10 cellular contexts compared by ENCODE assay signal in the genomic region with DNA sequence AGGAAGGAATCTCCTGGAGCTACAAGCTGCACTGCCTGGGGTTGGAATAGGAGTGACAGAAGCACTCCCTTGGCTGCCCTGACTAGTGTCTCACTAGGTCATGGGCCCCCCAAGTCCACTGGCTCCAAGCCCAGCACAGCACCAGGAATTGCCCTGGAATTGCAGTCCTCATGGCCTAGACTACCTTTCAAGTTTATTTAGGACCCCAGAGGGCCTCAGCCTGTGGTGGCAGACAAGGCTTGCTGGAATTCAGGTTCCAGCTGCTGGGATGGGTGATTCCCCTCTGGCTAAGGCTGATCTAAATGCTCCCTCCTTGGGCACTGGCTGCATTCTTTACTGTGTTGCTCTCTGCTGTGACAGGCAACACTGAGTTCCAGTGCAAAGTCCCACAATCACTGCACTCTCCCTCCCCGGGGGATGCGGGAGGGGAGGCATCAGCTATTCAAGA. TPM values are rescaled to one million over a fixed set of nuclear protein-coding genes. Genes with fewer than 3 reads are reported as not detected.
A peak's percentile ranks its signal among the peaks of the same experiment; 100 is the strongest.
DNase-seq lines count a peak whose midpoint lies in the region; TF ChIP-seq lines count a peak whose summit lies in the region.
"Had no signal": no experiment of that assay in that cellular context is flagged by ENCODE, and none has a peak within 500 bp of the region (broad histone marks: within the 10 kb centered on the region; RNA-seq: fewer than 3 reads in every experiment).

No MANE protein-coding gene starts in this region.

- H3K4me3 ChIP-seq in mucosa of rectum (ENCODE audit: low read length in 2 of 2) (peak overlapping the region in 1 of 2 donors; percentile 13), OCI-LY7 (ENCODE audit: low read depth, low read length, poor library complexity, severe bottlenecking) (no peak overlapping the region)

- peaks cover 38% of the 10 kb centered on the region for H3K36me3 Mint-ChIP-seq in type B pancreatic cell

- peaks cover 35 to 37% of the 10 kb centered on the region in 2 donors for H3K36me3 ChIP-seq in mucosa of rectum (ENCODE audit: control insufficient read depth in 2 of 2, insufficient read depth in 2 of 2, low read length in 2 of 2)
- H3K36me3 ChIP-seq in OCI-LY7 (ENCODE audit: insufficient read depth, low read length) = no peaks in the 10 kb centered on the region; the same call in 1 of the 2 replicates

- no peaks in the 10 kb centered on the region for H4K20me1 ChIP-seq in OCI-LY7 (ENCODE audit: insufficient read depth, low read length)

- H3K27ac Mint-ChIP-seq in type B pancreatic cell = peak overlapping the region; percentile 24
- H3K27ac Mint-ChIP-seq: dendritic cell treated with granulocyte-macrophage colony-stimulating factor and Interleukin-4, amounts not matched to agents 40 ng/mL and 50 ng/mL, for 4 days had no signal

- no peaks in the 10 kb centered on the region for H3K27me3 ChIP-seq in mucosa of rectum (ENCODE audit: control insufficient read depth in 2 of 2, insufficient read depth in 2 of 2, low read length in 2 of 2)

- intact Hi-C loops in OCI-LY7 (cut with micrococcal nuclease; ENCODE audit: unreplicated experiment) = no loop called here

- BruUV-seq in OCI-LY7 (replicated peaks; lab: Mats Ljungman, UMichigan) = no TSS peak

- no peaks in the 10 kb centered on the region for H3K79me2 ChIP-seq in OCI-LY7 (ENCODE audit: insufficient read depth, low read depth, low read length)

- TF ChIP-seq CTCF in type B pancreatic cell (conservative IDR thresholded peaks at IDR 0.05) (no peak), OCI-LY7 (conservative IDR thresholded peaks at IDR 0.05; ENCODE audit: low read length) (no peak)

- peak overlapping the region; percentile 53 for H3K27ac ChIP-seq in epithelial cell of prostate
- peak overlapping the region; percentile 81 to 93 for H3K27ac ChIP-seq in mucosa of rectum (ENCODE audit: low read depth in 2 of 2, low read length in 2 of 2)
- H3K27ac ChIP-seq in OCI-LY7 (ENCODE audit: low read depth, low read length, poor library complexity, severe bottlenecking) = no peak overlapping the region

- no peaks in the 10 kb centered on the region for H3K9me3 ChIP-seq in mucosa of rectum (ENCODE audit: control insufficient read depth in 2 of 2, low read length in 2 of 2)
- H3K9me3 ChIP-seq in OCI-LY7 (ENCODE audit: low read length) = peaks cover 8% of the 10 kb centered on the region; the same call in 1 of the 2 replicates

- DNase-seq in NCI-H2171 treated with DMSO at 0.1 percent for 48 hours (lab: John Stamatoyannopoulos, UW) (peak; percentile 60), NCI-H2171 (lab: John Stamatoyannopoulos, UW) (no peak), epithelial cell of prostate (ENCODE audit: low read depth, low spot score) (no peak), type B pancreatic cell (ENCODE audit: extremely low spot score, unreplicated experiment) (no peak), OCI-LY7 (ENCODE audit: low spot score) (no peak), NCI-H146 (lab: John Stamatoyannopoulos, UW) (no peak)
- DNase-seq in activated CD8-positive, alpha-beta memory T cell treated with anti-CD3 and anti-CD28 coated beads, Interleukin-2, amount 50 U/mL, for 4 hours = no peak
- DNase-seq: GF-D8 had no signal

- no peak overlapping the region for H3K4me3 Mint-ChIP-seq in type B pancreatic cell
- H3K4me3 Mint-ChIP-seq: dendritic cell treated with granulocyte-macrophage colony-stimulating factor and Interleukin-4, amounts not matched to agents 40 ng/mL and 50 ng/mL, for 4 days had no signal

- peaks cover 26 to 31% of the 10 kb centered on the region in 2 donors for H3K4me1 ChIP-seq in mucosa of rectum (ENCODE audit: control insufficient read depth in 2 of 2, insufficient read depth in 2 of 2, low read length in 2 of 2)
- H3K4me1 ChIP-seq in OCI-LY7 (ENCODE audit: insufficient read depth, low read length, poor library complexity, severe bottlenecking) = no peaks in the 10 kb centered on the region

- no peak overlapping the region for H3K4me2 ChIP-seq in OCI-LY7 (ENCODE audit: low read length)

- H3K9me3 Mint-ChIP-seq in type B pancreatic cell = no peaks in the 10 kb centered on the region
- H3K9me3 Mint-ChIP-seq: dendritic cell treated with granulocyte-macrophage colony-stimulating factor and Interleukin-4, amounts not matched to agents 40 ng/mL and 50 ng/mL, for 4 days had no signal

- H3K27me3 Mint-ChIP-seq in type B pancreatic cell = no peaks in the 10 kb centered on the region
- H3K27me3 Mint-ChIP-seq: dendritic cell treated with granulocyte-macrophage colony-stimulating factor and Interleukin-4, amounts not matched to agents 40 ng/mL and 50 ng/mL, for 4 days had no signal

- POLR2A ChIA-PET in OCI-LY7 (lab: Charles Lee) = no interaction called here

- CTCF ChIA-PET in OCI-LY7 (lab: Charles Lee; ENCODE audit: unreplicated experiment) = interaction anchor here (0.6 kb wide), 1 partner anchor 203 kb away, joined by 3 read pairs; no protein-coding TSS in a partner anchor

- no peak overlapping the region for H2AFZ ChIP-seq in OCI-LY7 (ENCODE audit: low read length)

- peaks cover 6% of the 10 kb centered on the region for H3K4me1 Mint-ChIP-seq in type B pancreatic cell (ENCODE audit: unreplicated experiment)

- H3K9me2 ChIP-seq in OCI-LY7 (ENCODE audit: insufficient read depth, low read length) = no peaks in the 10 kb centered on the region

- H3K9ac ChIP-seq in mucosa of rectum (ENCODE audit: low read depth in 1 of 2, low read length in 2 of 2) = peak overlapping the region; percentile 42 to 52

RNA-seq across cellular contexts. Expression of a gene that starts 14.0 kb away (rescaled TPM):
- total RNA-seq in type B pancreatic cell (ENCODE audit: low replicate concordance) (23.2 and 30.6 TPM in 2 replicates), OCI-LY7 (2022) (21.4 and 23.4 TPM in 2 replicates)
- total RNA-seq in OCI-LY7 (2014; rRNA removed; shearing (Covaris generic)) = 8.4 and 11.9 TPM in 2 replicates

RNA-seq across cellular contexts. Expression of a gene that starts 14.3 kb away (rescaled TPM):
- 24.6 and 49.6 TPM in 2 replicates for total RNA-seq in type B pancreatic cell (ENCODE audit: low replicate concordance)
- 4.9 and 7.1 TPM in 2 replicates for total RNA-seq in OCI-LY7 (2014; rRNA removed; shearing (Covaris generic))
- total RNA-seq in OCI-LY7 (2022) = 11.3 and 11.9 TPM in 2 replicates
